Comparison of ENCODE assay signal across 9 cellular contexts in genomic region chr19:38317104-38317612, GRCh38. TPM values are rescaled to one million over a fixed set of nuclear protein-coding genes. Genes with fewer than 3 reads are reported as not detected.
A peak's percentile ranks its signal among the peaks of the same experiment; 100 is the strongest.
DNase-seq lines count a peak whose midpoint lies in the region; ATAC-seq lines count a peak whose summit lies in the region.
"Had no signal": no experiment of that assay in that cellular context is flagged by ENCODE, and none has a peak within 500 bp of the region (broad histone marks: within the 10 kb centered on the region; RNA-seq: fewer than 3 reads in every experiment).

No MANE protein-coding gene starts in this region.

- peak overlapping the region; percentile 86 for H3K4me3 ChIP-seq in CD4-positive, CD25-positive, alpha-beta regulatory T cell (ENCODE audit: low read depth, low read length)
- peak overlapping the region; percentile 49 for H3K4me3 ChIP-seq in mononuclear cell (ENCODE audit: low read length)

- peaks cover 0 to 1% (median 0%) of the 10 kb centered on the region in 7 donors for H3K9me3 Mint-ChIP-seq in CD4-positive, CD25-positive, alpha-beta regulatory T cell

- peaks cover 54% of the 10 kb centered on the region for H3K4me1 ChIP-seq in CD4-positive, CD25-positive, alpha-beta regulatory T cell (ENCODE audit: control insufficient read depth, insufficient read depth, low read length, poor library complexity, severe bottlenecking)
- peaks cover 80% of the 10 kb centered on the region for H3K4me1 ChIP-seq in mononuclear cell (ENCODE audit: insufficient read depth, low read length)

- peak in 2 of 3 donors; percentile 28 to 78 for DNase-seq in CD4-positive, CD25-positive, alpha-beta regulatory T cell
- DNase-seq in KG1 (lab: John Stamatoyannopoulos, UW) (peak; percentile 53), SHP77 (lab: John Stamatoyannopoulos, UW) (no peak)
- peak; percentile 43 to 49 for DNase-seq in activated T-cell treated with anti-CD3 and anti-CD28 coated beads, Interleukin-2, amount 50 U/mL, for 48 hours
- DNase-seq: small intestine had no signal

- H3K9me3 ChIP-seq in CD4-positive, CD25-positive, alpha-beta regulatory T cell (ENCODE audit: control insufficient read depth in 2 of 2, low read length in 2 of 2), result no peaks in the 10 kb centered on the region
- H3K9me3 ChIP-seq in mononuclear cell (ENCODE audit: low read depth, low read length), result no peaks in the 10 kb centered on the region

- H3K27ac Mint-ChIP-seq in CD4-positive, CD25-positive, alpha-beta regulatory T cell, result peak overlapping the region; percentile 95 to 99 (median 98)

- H3K4me3 Mint-ChIP-seq in CD4-positive, CD25-positive, alpha-beta regulatory T cell, result peak overlapping the region; percentile 87 to 99 (median 94)

- H3K27me3 Mint-ChIP-seq in CD4-positive, CD25-positive, alpha-beta regulatory T cell, result no peaks in the 10 kb centered on the region

- H3K4me1 Mint-ChIP-seq in CD4-positive, CD25-positive, alpha-beta regulatory T cell, result peaks cover 15 to 71% (median 49%) of the 10 kb centered on the region in 4 donors

- H3K27ac ChIP-seq in CD4-positive, CD25-positive, alpha-beta regulatory T cell (ENCODE audit: insufficient read depth, low read length, poor library complexity, severe bottlenecking), result peak overlapping the region; percentile 91

- ATAC-seq in CD4-positive, CD25-positive, alpha-beta regulatory T cell (ENCODE audit: low read depth in 2 of 2), result no peak
- ATAC-seq in HG03095 (IDR thresholded peaks at IDR 0.05; ENCODE audit: unreplicated experiment) (no peak), HG02885 (IDR thresholded peaks at IDR 0.05; ENCODE audit: poor library complexity, unreplicated experiment) (no peak), HG02981 (IDR thresholded peaks at IDR 0.05; ENCODE audit: unreplicated experiment) (no peak)

- H3K36me3 Mint-ChIP-seq in CD4-positive, CD25-positive, alpha-beta regulatory T cell, result peaks cover 4% of the 10 kb centered on the region

- no peaks in the 10 kb centered on the region for H3K36me3 ChIP-seq in CD4-positive, CD25-positive, alpha-beta regulatory T cell (ENCODE audit: control insufficient read depth, insufficient read depth, low read length)

- no peaks in the 10 kb centered on the region for H3K27me3 ChIP-seq in CD4-positive, CD25-positive, alpha-beta regulatory T cell (ENCODE audit: control insufficient read depth, insufficient read depth, low read length)
- no peaks in the 10 kb centered on the region for H3K27me3 ChIP-seq in mononuclear cell (ENCODE audit: insufficient read depth, low read length)

RNA-seq across cellular contexts. Expression of gene YIF1B, which starts 1.4 kb away (rescaled TPM):
- total RNA-seq in CD4-positive, CD25-positive, alpha-beta regulatory T cell, result 22.9 TPM
- 10 to 100 TPM; 34.4 to 47.7 (median 36.8) TPM for polyA plus RNA-seq in CD4-positive, CD25-positive, alpha-beta regulatory T cell
- 27.4 TPM for total RNA-seq in mononuclear cell

RNA-seq across cellular contexts. Expression of gene KCNK6, which starts 2.5 kb away (rescaled TPM):
- 8.7 TPM for total RNA-seq in CD4-positive, CD25-positive, alpha-beta regulatory T cell
- polyA plus RNA-seq in CD4-positive, CD25-positive, alpha-beta regulatory T cell, result 1 to 10 TPM; 2.6 to 4.6 (median 2.7) TPM
- 3.8 TPM for total RNA-seq in mononuclear cell

RNA-seq across cellular contexts. Expression of gene C19orf33, which starts 13.1 kb away (rescaled TPM):
- total RNA-seq in CD4-positive, CD25-positive, alpha-beta regulatory T cell, result not detected
- not detected for polyA plus RNA-seq in CD4-positive, CD25-positive, alpha-beta regulatory T cell
- 3.1 TPM for total RNA-seq in mononuclear cell

RNA-seq across cellular contexts. Expression of gene CATSPERG, which starts 18.5 kb away (rescaled TPM):
- total RNA-seq in CD4-positive, CD25-positive, alpha-beta regulatory T cell, result 12.6 TPM
- polyA plus RNA-seq in CD4-positive, CD25-positive, alpha-beta regulatory T cell, result 1 to 10 TPM; 1.0 to 4.3 (median 1.9) TPM
- total RNA-seq in mononuclear cell, result 1.9 TPM

RNA-seq across cellular contexts. Expression of gene SPINT2, which starts 52.8 kb away (rescaled TPM):
- 15.6 TPM for total RNA-seq in CD4-positive, CD25-positive, alpha-beta regulatory T cell
- 10 to 100 TPM; 36.0 to 70.4 (median 53.5) TPM for polyA plus RNA-seq in CD4-positive, CD25-positive, alpha-beta regulatory T cell
- total RNA-seq in mononuclear cell, result 34.5 TPM

Comparison
In these comparisons a context has a peak if more than half of its experiments do, and no peak if none do; other contexts are left out.
1. DNase-seq: peak in CD4-positive, CD25-positive, alpha-beta regulatory T cell (2 of 3), KG1 (single experiment) and activated T-cell treated with anti-CD3 and anti-CD28 coated beads, Interleukin-2, amount 50 U/mL, for 48 hours (2 of 2); none in SHP77 (0 of 2).